1 cellular context compared by ENCODE assay signal in genomic region chr19:1794424-1795185, GRCh38.
TF ChIP-seq lines count a peak whose summit lies in the region.

No MANE protein-coding gene starts in this region.

TF ChIP-seq in WTC11, 78 proteins besides CTCF, POLR2A, EP300 and RAD21 (continued from another document):
- TF ChIP-seq, protein P1, sequence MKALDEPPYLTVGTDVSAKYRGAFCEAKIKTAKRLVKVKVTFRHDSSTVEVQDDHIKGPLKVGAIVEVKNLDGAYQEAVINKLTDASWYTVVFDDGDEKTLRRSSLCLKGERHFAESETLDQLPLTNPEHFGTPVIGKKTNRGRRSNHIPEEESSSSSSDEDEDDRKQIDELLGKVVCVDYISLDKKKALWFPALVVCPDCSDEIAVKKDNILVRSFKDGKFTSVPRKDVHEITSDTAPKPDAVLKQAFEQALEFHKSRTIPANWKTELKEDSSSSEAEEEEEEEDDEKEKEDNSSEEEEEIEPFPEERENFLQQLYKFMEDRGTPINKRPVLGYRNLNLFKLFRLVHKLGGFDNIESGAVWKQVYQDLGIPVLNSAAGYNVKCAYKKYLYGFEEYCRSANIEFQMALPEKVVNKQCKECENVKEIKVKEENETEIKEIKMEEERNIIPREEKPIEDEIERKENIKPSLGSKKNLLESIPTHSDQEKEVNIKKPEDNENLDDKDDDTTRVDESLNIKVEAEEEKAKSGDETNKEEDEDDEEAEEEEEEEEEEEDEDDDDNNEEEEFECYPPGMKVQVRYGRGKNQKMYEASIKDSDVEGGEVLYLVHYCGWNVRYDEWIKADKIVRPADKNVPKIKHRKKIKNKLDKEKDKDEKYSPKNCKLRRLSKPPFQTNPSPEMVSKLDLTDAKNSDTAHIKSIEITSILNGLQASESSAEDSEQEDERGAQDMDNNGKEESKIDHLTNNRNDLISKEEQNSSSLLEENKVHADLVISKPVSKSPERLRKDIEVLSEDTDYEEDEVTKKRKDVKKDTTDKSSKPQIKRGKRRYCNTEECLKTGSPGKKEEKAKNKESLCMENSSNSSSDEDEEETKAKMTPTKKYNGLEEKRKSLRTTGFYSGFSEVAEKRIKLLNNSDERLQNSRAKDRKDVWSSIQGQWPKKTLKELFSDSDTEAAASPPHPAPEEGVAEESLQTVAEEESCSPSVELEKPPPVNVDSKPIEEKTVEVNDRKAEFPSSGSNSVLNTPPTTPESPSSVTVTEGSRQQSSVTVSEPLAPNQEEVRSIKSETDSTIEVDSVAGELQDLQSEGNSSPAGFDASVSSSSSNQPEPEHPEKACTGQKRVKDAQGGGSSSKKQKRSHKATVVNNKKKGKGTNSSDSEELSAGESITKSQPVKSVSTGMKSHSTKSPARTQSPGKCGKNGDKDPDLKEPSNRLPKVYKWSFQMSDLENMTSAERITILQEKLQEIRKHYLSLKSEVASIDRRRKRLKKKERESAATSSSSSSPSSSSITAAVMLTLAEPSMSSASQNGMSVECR (CRISPR knock-in tag; IDR thresholded peaks at IDR 0.05; ENCODE audit: borderline replicate concordance) = no peak
